26 cellular contexts compared by ENCODE assay signal in genomic region chr10:101568054-101568745, GRCh38. TPM values are rescaled to one million over a fixed set of nuclear protein-coding genes. Genes with fewer than 3 reads are reported as not detected.
A peak's percentile ranks its signal among the peaks of the same experiment; 100 is the strongest.
DNase-seq lines count a peak whose midpoint lies in the region; ATAC-seq and TF ChIP-seq lines count a peak whose summit lies in the region.
"Had no signal": no experiment of that assay in that cellular context is flagged by ENCODE, and none has a peak within 500 bp of the region (broad histone marks: within the 10 kb centered on the region; RNA-seq: fewer than 3 reads in every experiment).

No MANE protein-coding gene starts in this region.

- H3K27ac Mint-ChIP-seq in activated CD8-positive, alpha-beta memory T cell treated with anti-CD3 and anti-CD28 coated beads, Interleukin-2, amount 10 ng/mL, durations not matched to agents 7 days and 5 days: no peak overlapping the region
- H3K27ac Mint-ChIP-seq in activated T-helper 17 cell treated with anti-CD3 and anti-CD28 coated beads, Interleukin-2, amount 50 U/mL, for 72 hours: no peak overlapping the region
- peak overlapping the region in 1 of 10 donors; percentile 0 for H3K27ac Mint-ChIP-seq in naive thymus-derived CD8-positive, alpha-beta T cell
- no peak overlapping the region for H3K27ac Mint-ChIP-seq in Caco-2 (ENCODE audit: unreplicated experiment)
- H3K27ac Mint-ChIP-seq: neural progenitor cell had no signal

- DNase-seq in activated CD8-positive, alpha-beta memory T cell treated with anti-CD3 and anti-CD28 coated beads, Interleukin-2, amount 50 U/mL, for 48 hours: peak; percentile 50
- DNase-seq in activated CD8-positive, alpha-beta memory T cell treated with anti-CD3 and anti-CD28 coated beads, Interleukin-2, amount 10 ng/mL, durations not matched to agents 7 days and 5 days: no peak
- no peak for DNase-seq in naive thymus-derived CD8-positive, alpha-beta T cell
- DNase-seq in tibial artery (peak; percentile 8 to 34), Caco-2 (no peak), neuronal stem cell (ENCODE audit: low spot score) (no peak), NCI-H1436 treated with DMSO at 0.1 percent for 48 hours (lab: John Stamatoyannopoulos, UW) (no peak)
- DNase-seq: activated CD4-positive, alpha-beta T cell treated with anti-CD3 and anti-CD28 coated beads, Interleukin-2, amount 50 U/mL, for 48 hours; activated effector memory CD4-positive, alpha-beta T cell treated with Interleukin-2 at 50 U/mL for 16 hours; BE2C; brain microvascular endothelial cell; Calu3; DND-41; effector memory CD4-positive, alpha-beta T cell; esophagus squamous epithelium; gastrocnemius medialis; hypothalamus; left lung; NCI-H1694; NCI-H526 treated with DMSO at 0.1 percent for 48 hours; substantia nigra; WERI-Rb-1 had no signal

- H3K9ac ChIP-seq in neuronal stem cell (ENCODE audit: low read depth, low read length, poor library complexity): no peak overlapping the region
- H3K9ac ChIP-seq: KMS-11, neural progenitor cell had no signal

- H3K4ac ChIP-seq in neuronal stem cell (ENCODE audit: low read length): no peak overlapping the region

- H4K8ac ChIP-seq in neuronal stem cell (ENCODE audit: low read depth, low read length): no peak overlapping the region

- no peak overlapping the region for H2AFZ ChIP-seq in neuronal stem cell (ENCODE audit: low read length)
- H2AFZ ChIP-seq: neural progenitor cell had no signal

- H3K4me3 ChIP-seq in tibial artery (no peak overlapping the region), Caco-2 (ENCODE audit: low read depth, low read length) (no peak overlapping the region), neuronal stem cell (ENCODE audit: low read length in 2 of 2) (no peak overlapping the region)
- H3K4me3 ChIP-seq: adrenal gland, esophagus squamous epithelium, gastrocnemius medialis, left lung, neural progenitor cell had no signal

- H3K27me3 Mint-ChIP-seq in activated CD8-positive, alpha-beta memory T cell treated with anti-CD3 and anti-CD28 coated beads, Interleukin-2, amount 10 ng/mL, durations not matched to agents 7 days and 5 days: peaks cover 51% of the 10 kb centered on the region
- peaks cover 44% of the 10 kb centered on the region for H3K27me3 Mint-ChIP-seq in activated T-helper 17 cell treated with anti-CD3 and anti-CD28 coated beads, Interleukin-2, amount 50 U/mL, for 72 hours
- peaks cover 34 to 66% (median 45%) of the 10 kb centered on the region in 5 donors for H3K27me3 Mint-ChIP-seq in naive thymus-derived CD8-positive, alpha-beta T cell
- H3K27me3 Mint-ChIP-seq in Caco-2 (ENCODE audit: insufficient read depth, unreplicated experiment): peaks cover 7% of the 10 kb centered on the region

- H3K4me1 ChIP-seq in tibial artery (peaks cover 0 to 26% (median 24%) of the 10 kb centered on the region in 4 donors), Caco-2 (peaks cover 6% of the 10 kb centered on the region; the same call in 1 of the 2 replicates), neuronal stem cell (ENCODE audit: control insufficient read depth in 2 of 2, insufficient read depth in 1 of 2, low read depth in 1 of 2, low read length in 2 of 2) (peaks cover 8 to 16% of the 10 kb centered on the region in 2 donors)
- H3K4me1 ChIP-seq: BE2C had no signal

- no peak overlapping the region for H2BK12ac ChIP-seq in neuronal stem cell (ENCODE audit: low read length)

- ATAC-seq in activated CD8-positive, alpha-beta memory T cell treated with anti-CD3 and anti-CD28 coated beads, Interleukin-2, amount 10 ng/mL, durations not matched to agents 7 days and 5 days: no peak
- ATAC-seq in activated T-helper 17 cell treated with anti-CD3 and anti-CD28 coated beads, Interleukin-2, amount 50 U/mL, for 72 hours (replicated peaks): no peak
- no peak for ATAC-seq in naive thymus-derived CD8-positive, alpha-beta T cell
- ATAC-seq: gastrocnemius medialis, left lung had no signal

- H3K9me3 ChIP-seq in tibial artery (peaks cover 0 to 9% (median 8%) of the 10 kb centered on the region in 3 donors), Caco-2 (no peaks in the 10 kb centered on the region), neuronal stem cell (replicated peaks in 1 of 2; ENCODE audit: control insufficient read depth in 2 of 2, insufficient read depth in 1 of 2, low read depth in 1 of 2, low read length in 2 of 2) (peaks cover 3 to 5% of the 10 kb centered on the region in 2 donors)

- H2BK15ac ChIP-seq in neuronal stem cell (ENCODE audit: low read length): no peak overlapping the region

- H3K27ac ChIP-seq in tibial artery: no peak overlapping the region
- H3K27ac ChIP-seq in neuronal stem cell (replicated peaks; ENCODE audit: low read length): no peak overlapping the region
- H3K27ac ChIP-seq: adrenal gland, brain microvascular endothelial cell, esophagus squamous epithelium, gastrocnemius medialis, KMS-11, left lung, neural progenitor cell, WERI-Rb-1 had no signal

- H4K91ac ChIP-seq in neuronal stem cell (ENCODE audit: low read depth, low read length, poor library complexity): no peak overlapping the region

- TF ChIP-seq CTCF in tibial artery (IDR thresholded peaks at IDR 0.05) (no peak), Caco-2 (IDR thresholded peaks at IDR 0.05; ENCODE audit: insufficient read depth in 1 of 2, low read depth in 1 of 2, low read length in 1 of 2, severe bottlenecking in 1 of 2, unreplicated experiment in 1 of 2) (no peak)

- no TSS peak for BruUV-seq in Caco-2 (replicated peaks; lab: Mats Ljungman, UMichigan)

- POLR2A ChIA-PET in naive thymus-derived CD8-positive, alpha-beta T cell (lab: Charles Lee): interaction anchor here (0.8 kb wide), 1 partner anchor 123 kb away, joined by 3 read pairs; no protein-coding TSS in a partner anchor
- POLR2A ChIA-PET in Caco-2 (lab: Charles Lee): no interaction called here

- WGBS in neuronal stem cell (ENCODE audit: extremely low coverage in 2 of 2, insufficient read length in 2 of 2, insufficient replicate concordance in 1 of 2), 2 donors: 100% methylated on average over 1 of the region's 17 CpGs; no CpG with 5 or more reads in 1 of the 2 donors

- H3K27me3 ChIP-seq in tibial artery: peaks cover 11 to 79% of the 10 kb centered on the region in 2 donors
- H3K27me3 ChIP-seq in Caco-2 (replicated peaks; ENCODE audit: control insufficient read depth, insufficient read depth, low read length): no peaks in the 10 kb centered on the region
- peaks cover 0 to 85% (median 49%) of the 10 kb centered on the region in 3 experiments for H3K27me3 ChIP-seq in neuronal stem cell (ENCODE audit: control insufficient read depth in 3 of 3, insufficient read depth in 3 of 3, low read depth in 1 of 3, low read length in 3 of 3)
- H3K27me3 ChIP-seq: brain microvascular endothelial cell had no signal

- H2BK5ac ChIP-seq in neuronal stem cell (ENCODE audit: low read length): no peak overlapping the region

- no peaks in the 10 kb centered on the region for H3K36me3 Mint-ChIP-seq in activated CD8-positive, alpha-beta memory T cell treated with anti-CD3 and anti-CD28 coated beads, Interleukin-2, amount 10 ng/mL, durations not matched to agents 7 days and 5 days
- H3K36me3 Mint-ChIP-seq in activated T-helper 17 cell treated with anti-CD3 and anti-CD28 coated beads, Interleukin-2, amount 50 U/mL, for 72 hours (ENCODE audit: low read depth): no peaks in the 10 kb centered on the region
- H3K36me3 Mint-ChIP-seq in naive thymus-derived CD8-positive, alpha-beta T cell: no peaks in the 10 kb centered on the region
- H3K36me3 Mint-ChIP-seq in Caco-2 (ENCODE audit: insufficient read depth, unreplicated experiment): peaks cover 8% of the 10 kb centered on the region
- H3K36me3 Mint-ChIP-seq: neural progenitor cell had no signal

- H2BK120ac ChIP-seq in neuronal stem cell (ENCODE audit: low read depth, low read length): no peak overlapping the region

- H3K36me3 ChIP-seq in tibial artery (peaks cover 0 to 6% (median 6%) of the 10 kb centered on the region in 3 donors), Caco-2 (ENCODE audit: control insufficient read depth, insufficient read depth, low read length) (no peaks in the 10 kb centered on the region), neuronal stem cell (replicated peaks in 1 of 2; ENCODE audit: control insufficient read depth in 2 of 2, insufficient read depth in 2 of 2, low read length in 2 of 2) (no peaks in the 10 kb centered on the region)
- H3K36me3 ChIP-seq: adrenal gland, BE2C, brain microvascular endothelial cell, esophagus squamous epithelium, gastrocnemius medialis, left lung, neural progenitor cell, WERI-Rb-1 had no signal

- no peak overlapping the region for H2AK5ac ChIP-seq in neuronal stem cell (ENCODE audit: low read depth, low read length)

- no peak overlapping the region for H3K4me2 ChIP-seq in neuronal stem cell (ENCODE audit: insufficient read depth, low read length, poor library complexity, severe bottlenecking)
- H3K4me2 ChIP-seq: KMS-11 had no signal

- no peak overlapping the region for H3K14ac ChIP-seq in neuronal stem cell (ENCODE audit: low read length)

- no peak overlapping the region for H3K18ac ChIP-seq in neuronal stem cell (ENCODE audit: low read length)

- H3K79me1 ChIP-seq in neuronal stem cell (ENCODE audit: low read depth, low read length): no peaks in the 10 kb centered on the region

- H3K4me3 Mint-ChIP-seq in activated CD8-positive, alpha-beta memory T cell treated with anti-CD3 and anti-CD28 coated beads, Interleukin-2, amount 10 ng/mL, durations not matched to agents 7 days and 5 days: no peak overlapping the region
- peak overlapping the region; percentile 20 for H3K4me3 Mint-ChIP-seq in activated T-helper 17 cell treated with anti-CD3 and anti-CD28 coated beads, Interleukin-2, amount 50 U/mL, for 72 hours
- peak overlapping the region in 8 of 10 donors; percentile 11 to 75 (median 48) for H3K4me3 Mint-ChIP-seq in naive thymus-derived CD8-positive, alpha-beta T cell
- no peak overlapping the region for H3K4me3 Mint-ChIP-seq in Caco-2 (ENCODE audit: unreplicated experiment)
- H3K4me3 Mint-ChIP-seq: neural progenitor cell had no signal

- CTCF ChIA-PET in activated CD8-positive, alpha-beta memory T cell treated with anti-CD3 and anti-CD28 coated beads, Interleukin-2, amount 10 ng/mL, durations not matched to agents 7 days and 5 days (lab: Charles Lee): interaction anchor here (0.6 to 7.3 kb wide), 5 partner anchors 31 to 354 kb away, joined by 3 to 46 read pairs (median 4); no protein-coding TSS in a partner anchor
- CTCF ChIA-PET in Caco-2 (lab: Charles Lee): interaction anchor here (0.6 to 0.9 kb wide), 2 partner anchors 73 to 124 kb away, joined by 3 to 8 read pairs; no protein-coding TSS in a partner anchor

- peaks cover 17% of the 10 kb centered on the region for H3K4me1 Mint-ChIP-seq in activated CD8-positive, alpha-beta memory T cell treated with anti-CD3 and anti-CD28 coated beads, Interleukin-2, amount 10 ng/mL, durations not matched to agents 7 days and 5 days
- H3K4me1 Mint-ChIP-seq in activated T-helper 17 cell treated with anti-CD3 and anti-CD28 coated beads, Interleukin-2, amount 50 U/mL, for 72 hours: peaks cover 6% of the 10 kb centered on the region
- H3K4me1 Mint-ChIP-seq in naive thymus-derived CD8-positive, alpha-beta T cell: peaks cover 4 to 21% (median 17%) of the 10 kb centered on the region in 4 donors
- H3K4me1 Mint-ChIP-seq in Caco-2 (ENCODE audit: low read depth, unreplicated experiment): no peaks in the 10 kb centered on the region

- H3K23ac ChIP-seq in neuronal stem cell (ENCODE audit: low read depth, low read length, poor library complexity): no peak overlapping the region

- H3K9me3 Mint-ChIP-seq in activated CD8-positive, alpha-beta memory T cell treated with anti-CD3 and anti-CD28 coated beads, Interleukin-2, amount 10 ng/mL, durations not matched to agents 7 days and 5 days (ENCODE audit: low read depth): no peaks in the 10 kb centered on the region
- no peaks in the 10 kb centered on the region for H3K9me3 Mint-ChIP-seq in activated T-helper 17 cell treated with anti-CD3 and anti-CD28 coated beads, Interleukin-2, amount 50 U/mL, for 72 hours
- H3K9me3 Mint-ChIP-seq in naive thymus-derived CD8-positive, alpha-beta T cell: no peaks in the 10 kb centered on the region
- no peaks in the 10 kb centered on the region for H3K9me3 Mint-ChIP-seq in Caco-2 (ENCODE audit: unreplicated experiment)
- H3K9me3 Mint-ChIP-seq: neural progenitor cell had no signal

- intact Hi-C loops in tibial artery (cut with DNase I; ENCODE audit: low total_unique reads) (loop anchor here (2.0 to 10.0 kb wide), 2 partner anchors 293 to 351 kb away; no protein-coding TSS in a partner anchor), Caco-2 (cut with micrococcal nuclease; ENCODE audit: unreplicated experiment) (no loop called here)

RNA-seq across cellular contexts. Expression of gene POLL, which starts 19.9 kb away (rescaled TPM):
- total RNA-seq in activated CD8-positive, alpha-beta memory T cell treated with anti-CD3 and anti-CD28 coated beads, Interleukin-2, amount 10 ng/mL, durations not matched to agents 7 days and 5 days: 10 to 100 TPM; 30.5 to 34.1 TPM
- 10 to 100 TPM; 26.3 to 46.8 TPM for total RNA-seq in activated T-helper 17 cell treated with anti-CD3 and anti-CD28 coated beads, Interleukin-2, amount 50 U/mL, for 72 hours
- 10 to 100 TPM; 44.0 to 48.9 TPM for total RNA-seq in naive thymus-derived CD8-positive, alpha-beta T cell
- 10 to 100 TPM; 10.6 to 16.7 (median 12.5) TPM for polyA plus RNA-seq in naive thymus-derived CD8-positive, alpha-beta T cell
- total RNA-seq in Caco-2 (2022): 34.7 and 35.5 TPM in 2 replicates
- polyA plus RNA-seq in neuronal stem cell (2013, experiment 1 of 2): 16.0 TPM
- polyA plus RNA-seq in neuronal stem cell (2013, experiment 2 of 2): 15.3 TPM

RNA-seq across cellular contexts. Expression of gene DPCD, which starts 19.9 kb away (rescaled TPM):
- 1 to 10 TPM; 3.7 to 4.2 TPM for total RNA-seq in activated CD8-positive, alpha-beta memory T cell treated with anti-CD3 and anti-CD28 coated beads, Interleukin-2, amount 10 ng/mL, durations not matched to agents 7 days and 5 days
- total RNA-seq in activated T-helper 17 cell treated with anti-CD3 and anti-CD28 coated beads, Interleukin-2, amount 50 U/mL, for 72 hours: 10 to 100 TPM; 10.6 to 19.2 TPM
- 1 to 10 TPM in 1 of 2 experiments, under 1 TPM in 1; 0.75 to 1.4 TPM for total RNA-seq in naive thymus-derived CD8-positive, alpha-beta T cell
- polyA plus RNA-seq in naive thymus-derived CD8-positive, alpha-beta T cell: 1 to 10 TPM; 1.3 to 3.0 (median 2.4) TPM
- total RNA-seq in Caco-2 (2022): 13.1 and 14.0 TPM in 2 replicates
- polyA plus RNA-seq in neuronal stem cell (2013, experiment 1 of 2): 39.1 TPM
- polyA plus RNA-seq in neuronal stem cell (2013, experiment 2 of 2): 37.9 TPM

Comparison
In these comparisons a context has a peak if more than half of its experiments do, and no peak if none do; other contexts are left out.
1. DNase-seq: peak in activated CD8-positive, alpha-beta memory T cell treated with anti-CD3 and anti-CD28 coated beads, Interleukin-2, amount 50 U/mL, for 48 hours (single experiment) and tibial artery (2 of 2); none in activated CD8-positive, alpha-beta memory T cell treated with anti-CD3 and anti-CD28 coated beads, Interleukin-2, amount 10 ng/mL, durations not matched to agents 7 days and 5 days (single experiment), naive thymus-derived CD8-positive, alpha-beta T cell (0 of 10), Caco-2 (0 of 2), neuronal stem cell (single experiment) and NCI-H1436 treated with DMSO at 0.1 percent for 48 hours (single experiment).
2. H3K4me3 Mint-ChIP-seq: peak in activated T-helper 17 cell treated with anti-CD3 and anti-CD28 coated beads, Interleukin-2, amount 50 U/mL, for 72 hours (single experiment) and naive thymus-derived CD8-positive, alpha-beta T cell (8 of 10); none in activated CD8-positive, alpha-beta memory T cell treated with anti-CD3 and anti-CD28 coated beads, Interleukin-2, amount 10 ng/mL, durations not matched to agents 7 days and 5 days (single experiment) and Caco-2 (single experiment).